1 cellular context compared by ENCODE assay signal in the genomic region with DNA sequence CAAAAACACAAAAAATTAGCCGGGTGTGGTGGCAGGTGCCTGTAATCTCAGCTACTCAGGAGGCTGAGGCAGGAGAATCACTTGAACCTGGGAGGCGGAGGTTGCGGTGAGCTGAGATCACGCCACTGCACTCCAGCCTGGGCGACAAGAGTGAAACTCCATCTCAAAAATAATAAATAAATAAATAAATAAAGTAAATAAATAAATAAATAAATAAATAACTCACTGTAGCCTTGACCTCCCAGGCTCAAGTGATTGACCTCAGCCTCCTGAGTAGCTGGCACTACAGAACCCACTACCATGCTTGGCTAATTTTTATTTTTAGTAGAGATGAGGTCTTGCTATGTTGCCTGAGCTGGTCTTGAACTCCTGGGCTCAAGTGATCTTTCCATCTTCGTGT.
TF ChIP-seq lines count a peak whose summit lies in the region.

No MANE protein-coding gene starts in this region.

TF ChIP-seq in HEK293, 187 proteins besides CTCF, POLR2A, EP300 and RAD21 (continued from another document):
- TF ChIP-seq GLIS1 (tag by site-specific recombination; IDR thresholded peaks at IDR 0.05) (0 out of 2 replicates have a peak, but pooled peaks have one; percentile 30), MYNN (tag by site-specific recombination; IDR thresholded peaks at IDR 0.05; ENCODE audit: borderline replicate concordance) (peak; percentile 73; the same call in 1 of the 2 replicates), ZNF791 (tag by site-specific recombination; IDR thresholded peaks at IDR 0.05) (peak; percentile 94), ZNF530 (tag by site-specific recombination; IDR thresholded peaks at IDR 0.05; ENCODE audit: low read depth) (peak; percentile 90), ZBTB11 (tag by site-specific recombination; conservative IDR thresholded peaks at IDR 0.05; ENCODE audit: low read depth) (peak; percentile 91), ZNF501 (tag by site-specific recombination; IDR thresholded peaks at IDR 0.05) (peak; percentile 94), ZNF707 (tag by site-specific recombination; IDR thresholded peaks at IDR 0.05) (0 out of 2 replicates have a peak, but pooled peaks have one; percentile 18), ZNF221 (tag by site-specific recombination; IDR thresholded peaks at IDR 0.05; ENCODE audit: borderline replicate concordance) (peak; percentile 54; the same call in 1 of the 2 replicates), ZNF610 (tag by site-specific recombination; IDR thresholded peaks at IDR 0.05; ENCODE audit: borderline replicate concordance) (peak; percentile 83), ZNF664 (tag by site-specific recombination; IDR thresholded peaks at IDR 0.05) (peak; percentile 95), ZSCAN23 (tag by site-specific recombination; IDR thresholded peaks at IDR 0.05) (0 out of 2 replicates have a peak, but pooled peaks have one; percentile 59)
